Comparison of ENCODE assay signal across 18 cellular contexts in the genomic region with DNA sequence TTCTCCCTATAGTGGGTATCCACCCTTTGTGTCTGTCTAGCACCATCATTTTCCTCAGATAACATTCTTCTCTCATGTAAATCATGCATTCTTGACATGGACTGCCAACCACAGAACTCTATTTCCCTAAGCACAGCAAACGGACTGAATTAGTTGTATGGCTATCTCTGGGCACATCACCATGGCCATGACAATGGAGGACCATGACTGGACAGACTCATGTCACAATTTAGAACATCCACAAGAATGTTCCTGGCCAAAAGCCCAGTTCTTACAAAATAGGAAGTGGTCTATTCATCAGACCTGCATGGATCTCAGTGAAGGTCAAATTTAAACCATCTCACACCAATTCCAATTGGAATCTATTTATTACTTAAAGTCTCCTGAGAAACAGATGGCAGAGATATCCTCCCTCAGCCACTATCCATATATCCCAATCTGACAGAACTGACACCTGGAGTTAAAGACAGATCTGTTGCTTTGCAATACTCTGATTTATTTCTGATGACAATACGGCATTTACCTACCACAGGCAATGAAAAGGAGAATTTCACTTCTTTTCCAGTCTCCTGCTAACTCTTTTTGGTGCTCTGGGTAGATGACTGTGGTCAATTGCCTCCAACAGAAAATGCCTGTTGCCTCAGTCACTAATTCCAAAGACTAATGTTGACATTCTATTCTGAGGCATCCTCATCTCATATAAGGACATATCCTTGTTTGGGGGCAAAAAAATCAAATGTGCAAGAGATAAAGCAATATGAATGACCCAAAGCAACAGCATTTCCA.
A peak's percentile ranks its signal among the peaks of the same experiment; 100 is the strongest.
DNase-seq lines count a peak whose midpoint lies in the region; ATAC-seq and TF ChIP-seq lines count a peak whose summit lies in the region.
"Had no signal": no experiment of that assay in that cellular context is flagged by ENCODE, and none has a peak within 500 bp of the region (broad histone marks: within the 10 kb centered on the region; RNA-seq: fewer than 3 reads in every experiment).

No MANE protein-coding gene starts in this region.

- H2AFZ ChIP-seq in neural progenitor cell (replicated peaks) = no peak overlapping the region

- no peak overlapping the region for H3K4me3 Mint-ChIP-seq in neural progenitor cell
- H3K4me3 Mint-ChIP-seq: HFFc6 had no signal

- TF ChIP-seq CTCF in RWPE2 (IDR thresholded peaks at IDR 0.05; ENCODE audit: poor library complexity, severe bottlenecking) = no peak
- TF ChIP-seq CTCF in epithelial cell of proximal tubule (conservative IDR thresholded peaks at IDR 0.05; ENCODE audit: low read depth, low read length) = no peak
- TF ChIP-seq CTCF in upper lobe of left lung (IDR thresholded peaks at IDR 0.05) = no peak
- TF ChIP-seq CTCF in neural progenitor cell (IDR thresholded peaks at IDR 0.05) = no peak

- DNase-seq in ELR (ENCODE audit: low read depth) = peak; percentile 40
- DNase-seq in RWPE2 (ENCODE audit: low spot score) = no peak
- peak; percentile 20 for DNase-seq in epithelial cell of proximal tubule (ENCODE audit: low read depth)
- DNase-seq in non-pigmented ciliary epithelial cell (ENCODE audit: low read depth) = peak; percentile 70
- DNase-seq in upper lobe of left lung = no peak
- no peak for DNase-seq in neural progenitor cell (ENCODE audit: low spot score)
- DNase-seq in cerebellar cortex (ENCODE audit: low spot score) = no peak
- DNase-seq: activated CD8-positive, alpha-beta memory T cell treated with anti-CD3 and anti-CD28 coated beads, Interleukin-2, amount 50 U/mL, for 48 hours; anterior cingulate cortex; dermis blood vessel endothelial cell; HFFc6; left cardiac atrium; NCI-H187; stimulated activated CD4-positive, alpha-beta T cell treated with anti-CD3 and anti-CD28 coated beads, Interleukin-4, amount 100 ng/mL, for 4 hours; stimulated activated CD8-positive, alpha-beta memory T cell treated with anti-CD3 and anti-CD28 coated beads, Interleukin-4, amount 100 ng/mL, for 48 hours had no signal

- TF ChIP-seq EP300 in upper lobe of left lung (IDR thresholded peaks at IDR 0.05) = no peak

- H3K4me3 ChIP-seq in RWPE2 (ENCODE audit: severe bottlenecking) (no peak overlapping the region), epithelial cell of proximal tubule (ENCODE audit: low read depth, low read length) (no peak overlapping the region), upper lobe of left lung (no peak overlapping the region), neural progenitor cell (no peak overlapping the region)
- H3K4me3 ChIP-seq: SJSA1, suprapubic skin had no signal

- ATAC-seq in RWPE2 (ENCODE audit: low read depth) (peak; percentile 85), HG02623 (IDR thresholded peaks at IDR 0.05; ENCODE audit: unreplicated experiment) (no peak), upper lobe of left lung (ENCODE audit: low FRiP score in 2 of 2) (no peak)

- no peak overlapping the region for H3K27ac Mint-ChIP-seq in neural progenitor cell
- H3K27ac Mint-ChIP-seq: HFFc6 had no signal

- H3K79me2 ChIP-seq in neural progenitor cell (ENCODE audit: low read depth) = no peaks in the 10 kb centered on the region

- no peak overlapping the region for H3K4me2 ChIP-seq in neural progenitor cell

- peaks cover 2% of the 10 kb centered on the region for H3K9me3 Mint-ChIP-seq in neural progenitor cell

- H3K27me3 ChIP-seq in RWPE2 (ENCODE audit: insufficient read depth, poor library complexity, severe bottlenecking) = no peaks in the 10 kb centered on the region
- H3K27me3 ChIP-seq in upper lobe of left lung = no peaks in the 10 kb centered on the region
- no peaks in the 10 kb centered on the region for H3K27me3 ChIP-seq in neural progenitor cell
- H3K27me3 ChIP-seq: SJSA1, suprapubic skin had no signal

- TF ChIP-seq POLR2A in upper lobe of left lung (IDR thresholded peaks at IDR 0.05) = no peak

- H3K9me3 ChIP-seq in RWPE2 (ENCODE audit: severe bottlenecking) (no peaks in the 10 kb centered on the region), upper lobe of left lung (no peaks in the 10 kb centered on the region), neural progenitor cell (ENCODE audit: low read depth) (no peaks in the 10 kb centered on the region)
- H3K9me3 ChIP-seq: SJSA1, suprapubic skin had no signal

- no peaks in the 10 kb centered on the region for H3K36me3 Mint-ChIP-seq in neural progenitor cell

- H3K4me1 ChIP-seq in RWPE2 (ENCODE audit: insufficient read depth, poor library complexity, severe bottlenecking) = peaks cover 9% of the 10 kb centered on the region
- no peaks in the 10 kb centered on the region for H3K4me1 ChIP-seq in upper lobe of left lung
- H3K4me1 ChIP-seq in neural progenitor cell = no peaks in the 10 kb centered on the region
- H3K4me1 ChIP-seq: SJSA1, suprapubic skin had no signal

- H3F3A ChIP-seq in neural progenitor cell (ENCODE audit: low read depth) = no peaks in the 10 kb centered on the region

- peak overlapping the region; percentile 44 for H3K27ac ChIP-seq in RWPE2 (ENCODE audit: poor library complexity, severe bottlenecking)
- no peak overlapping the region for H3K27ac ChIP-seq in upper lobe of left lung
- no peak overlapping the region for H3K27ac ChIP-seq in neural progenitor cell
- H3K27ac ChIP-seq: SJSA1, suprapubic skin had no signal

- no peaks in the 10 kb centered on the region for H3K4me1 Mint-ChIP-seq in neural progenitor cell

- no peak overlapping the region for H3K9ac ChIP-seq in neural progenitor cell

- 63 to 67% methylated on average over 2 of the region's 2 CpGs for WGBS in upper lobe of left lung, 2 donors

- no peaks in the 10 kb centered on the region for H3K36me3 ChIP-seq in RWPE2 (ENCODE audit: low read depth)
- no peaks in the 10 kb centered on the region for H3K36me3 ChIP-seq in upper lobe of left lung
- H3K36me3 ChIP-seq in neural progenitor cell = no peaks in the 10 kb centered on the region
- H3K36me3 ChIP-seq: SJSA1, suprapubic skin had no signal

- no peaks in the 10 kb centered on the region for H4K20me1 ChIP-seq in neural progenitor cell (ENCODE audit: low read depth)

- peaks cover 2% of the 10 kb centered on the region for H3K27me3 Mint-ChIP-seq in neural progenitor cell (ENCODE audit: insufficient read depth, low read depth)

Comparison
In these comparisons a context has a peak if more than half of its experiments do, and no peak if none do; other contexts are left out.
1. DNase-seq: peak in ELR (single experiment), epithelial cell of proximal tubule (single experiment) and non-pigmented ciliary epithelial cell (single experiment); none in RWPE2 (single experiment), upper lobe of left lung (0 of 2), neural progenitor cell (single experiment) and cerebellar cortex (single experiment).